In the genomic region with DNA sequence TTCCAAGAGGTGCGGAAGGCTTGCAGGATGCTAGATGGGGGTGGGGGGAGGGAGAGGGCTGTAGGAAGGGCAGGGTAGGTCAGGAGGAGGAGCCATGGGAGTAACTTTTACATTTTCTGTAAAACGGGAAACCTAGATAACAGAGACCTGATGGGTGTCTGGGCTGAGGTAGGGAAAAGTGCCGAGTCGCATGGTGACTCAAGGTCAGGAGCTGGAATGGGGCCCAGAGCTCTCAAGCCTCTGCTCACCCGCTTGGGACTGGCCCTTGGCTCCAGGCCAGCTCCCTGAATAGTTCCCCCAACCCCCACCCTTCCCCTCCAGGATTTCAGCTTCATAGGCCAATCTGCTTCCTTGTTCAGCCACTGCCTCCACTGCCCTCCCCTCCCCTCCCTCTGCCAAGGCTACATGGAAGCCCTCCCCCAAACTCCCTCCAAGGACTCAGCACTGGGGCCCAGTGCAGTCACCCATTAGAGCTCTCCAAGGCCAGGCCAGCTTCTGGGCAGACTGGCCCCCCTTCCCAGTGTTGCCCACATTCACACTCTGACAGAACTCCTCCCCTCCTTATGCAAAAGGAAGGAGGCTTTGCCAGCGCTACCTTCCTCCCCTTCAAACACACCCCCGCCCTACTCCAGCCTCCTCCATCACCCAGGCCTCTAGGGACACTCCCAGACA, we compare ENCODE assay signal across 8 cellular contexts. TPM values are rescaled to one million over a fixed set of nuclear protein-coding genes. Genes with fewer than 3 reads are reported as not detected.
DNase-seq lines count a peak whose midpoint lies in the region; ATAC-seq, FAIRE-seq and TF ChIP-seq lines count a peak whose summit lies in the region.

No MANE protein-coding gene starts in this region.

- no peak overlapping the region for H3K4me3 Mint-ChIP-seq in HFFc6
- no peak overlapping the region for H3K4me3 Mint-ChIP-seq in activated CD4-positive, alpha-beta T cell treated with anti-CD3 and anti-CD28 coated beads, Interleukin-2, amount 10 ng/mL, durations not matched to agents 7 days and 5 days

- H3K4me1 Mint-ChIP-seq in HFFc6 (ENCODE audit: low read depth), result peaks cover 19% of the 10 kb centered on the region
- peaks cover 3% of the 10 kb centered on the region for H3K4me1 Mint-ChIP-seq in activated CD4-positive, alpha-beta T cell treated with anti-CD3 and anti-CD28 coated beads, Interleukin-2, amount 10 ng/mL, durations not matched to agents 7 days and 5 days

- H3K9me3 Mint-ChIP-seq in HFFc6, result no peaks in the 10 kb centered on the region
- no peaks in the 10 kb centered on the region for H3K9me3 Mint-ChIP-seq in activated CD4-positive, alpha-beta T cell treated with anti-CD3 and anti-CD28 coated beads, Interleukin-2, amount 10 ng/mL, durations not matched to agents 7 days and 5 days

- CTCF ChIA-PET in activated CD4-positive, alpha-beta T cell treated with anti-CD3 and anti-CD28 coated beads, Interleukin-2, amount 10 ng/mL, durations not matched to agents 7 days and 5 days (lab: Charles Lee), result interaction anchor here (1.0 kb wide), 1 partner anchor 12 kb away, joined by 4 read pairs; no protein-coding TSS in a partner anchor

- DNase-seq in HFFc6 (peak; percentile 39), SKM-1 (lab: John Stamatoyannopoulos, UW; ENCODE audit: unreplicated experiment) (peak; percentile 23), Right ventricle myocardium superior (peak; percentile 91), pulmonary artery endothelial cell (ENCODE audit: low read depth, low spot score) (peak; percentile 66), GM12891 (ENCODE audit: insufficient read length, low spot score) (no peak)
- DNase-seq in activated CD4-positive, alpha-beta T cell treated with anti-CD3 and anti-CD28 coated beads, Interleukin-2, amount 10 ng/mL, durations not matched to agents 7 days and 5 days, result no peak

- H3K27ac Mint-ChIP-seq in HFFc6, result no peak overlapping the region
- no peak overlapping the region for H3K27ac Mint-ChIP-seq in activated CD4-positive, alpha-beta T cell treated with anti-CD3 and anti-CD28 coated beads, Interleukin-2, amount 10 ng/mL, durations not matched to agents 7 days and 5 days

- TF ChIP-seq CTCF in HFFc6 (IDR thresholded peaks at IDR 0.05), result no peak

- no peak for TF ChIP-seq POLR2A in GM12891 (IDR thresholded peaks at IDR 0.05; ENCODE audit: low read depth, low read length)

- FAIRE-seq in GM12891 (lab: Jason Lieb, UNC), result no peak

- no peaks in the 10 kb centered on the region; the same call in none of the 2 replicates for H3K27me3 Mint-ChIP-seq in HFFc6 (ENCODE audit: insufficient read depth)
- H3K27me3 Mint-ChIP-seq in activated CD4-positive, alpha-beta T cell treated with anti-CD3 and anti-CD28 coated beads, Interleukin-2, amount 10 ng/mL, durations not matched to agents 7 days and 5 days, result no peaks in the 10 kb centered on the region

- POLR2A ChIA-PET in activated CD4-positive, alpha-beta T cell treated with anti-CD3 and anti-CD28 coated beads, Interleukin-2, amount 10 ng/mL, durations not matched to agents 7 days and 5 days (lab: Charles Lee), result no interaction called here

- ATAC-seq in Right ventricle myocardium superior (ENCODE audit: poor library complexity) (peak; percentile 78), HG03108 (IDR thresholded peaks at IDR 0.05; ENCODE audit: unreplicated experiment) (no peak), GM18867 (IDR thresholded peaks at IDR 0.05; ENCODE audit: unreplicated experiment) (no peak)

- intact Hi-C loops in Right ventricle myocardium superior (cut with DNase I), result loop anchor here (5.0 kb wide), 1 partner anchor 40 kb away; no protein-coding TSS in a partner anchor

- H3K36me3 Mint-ChIP-seq in HFFc6 (ENCODE audit: low read depth), result no peaks in the 10 kb centered on the region
- no peaks in the 10 kb centered on the region for H3K36me3 Mint-ChIP-seq in activated CD4-positive, alpha-beta T cell treated with anti-CD3 and anti-CD28 coated beads, Interleukin-2, amount 10 ng/mL, durations not matched to agents 7 days and 5 days (ENCODE audit: low read depth)

TF ChIP-seq in GM12891, 5 proteins besides CTCF, POLR2A, EP300 and RAD21:
- TF ChIP-seq POLR2AphosphoS5 (IDR thresholded peaks at IDR 0.05; ENCODE audit: low read depth, low read length) (no peak), TAF1 (IDR thresholded peaks at IDR 0.05; ENCODE audit: low read depth, low read length) (no peak), SPI1 (IDR thresholded peaks at IDR 0.05; ENCODE audit: low read depth, low read length) (no peak), POU2F2 (IDR thresholded peaks at IDR 0.05; ENCODE audit: low read depth, low read length) (no peak)

RNA-seq across cellular contexts. Expression of gene TSC22D3, which starts 43.6 kb away (rescaled TPM):
- total RNA-seq in HFFc6 (2021; fragmentation: NEBNext Ultra II Directional; extraction: Animal tissue kit (Norgen Biotek cat#: 25700)), result 10 to 100 TPM; 11.0 to 17.8 (median 12.2) TPM
- total RNA-seq in Right ventricle myocardium superior (66.4 TPM), pulmonary artery endothelial cell (25.9 and 52.8 TPM in 2 replicates)
- 10 to 100 TPM; 36.5 to 41.9 TPM for total RNA-seq in activated CD4-positive, alpha-beta T cell treated with anti-CD3 and anti-CD28 coated beads, Interleukin-2, amount 10 ng/mL, durations not matched to agents 7 days and 5 days
- 53.8 TPM for polyA plus RNA-seq in GM12891 (2012; ENCODE audit: low read depth, missing spikeins)

RNA-seq across cellular contexts. Expression of gene NCBP2L, which starts 45.6 kb away (rescaled TPM):
- not detected for total RNA-seq in HFFc6 (2021; fragmentation: NEBNext Ultra II Directional; extraction: Animal tissue kit (Norgen Biotek cat#: 25700))
- total RNA-seq in Right ventricle myocardium superior (not detected), pulmonary artery endothelial cell (not detected in 2 replicates)
- not detected for total RNA-seq in activated CD4-positive, alpha-beta T cell treated with anti-CD3 and anti-CD28 coated beads, Interleukin-2, amount 10 ng/mL, durations not matched to agents 7 days and 5 days
- not detected for polyA plus RNA-seq in GM12891 (2012; ENCODE audit: low read depth, missing spikeins)

Comparison
In these comparisons a context has a peak if more than half of its experiments do, and no peak if none do; other contexts are left out.
1. DNase-seq: peak in HFFc6 (single experiment), SKM-1 (single experiment), Right ventricle myocardium superior (single experiment) and pulmonary artery endothelial cell (single experiment); none in activated CD4-positive, alpha-beta T cell treated with anti-CD3 and anti-CD28 coated beads, Interleukin-2, amount 10 ng/mL, durations not matched to agents 7 days and 5 days (single experiment) and GM12891 (single experiment).